ENCODE assay signal across 8 cellular contexts in genomic region chr12:79688376-79689040, GRCh38. TPM values are rescaled to one million over a fixed set of nuclear protein-coding genes. Genes with fewer than 3 reads are reported as not detected.
DNase-seq lines count a peak whose midpoint lies in the region; ATAC-seq, FAIRE-seq and TF ChIP-seq lines count a peak whose summit lies in the region.

No MANE protein-coding gene starts in this region.

- H3K27ac ChIP-seq in CD4-positive, CD25-positive, alpha-beta regulatory T cell (ENCODE audit: insufficient read depth, low read length, poor library complexity, severe bottlenecking), result no peak overlapping the region
- peak overlapping the region; percentile 76 to 89 for H3K27ac ChIP-seq in left lung

- no peaks in the 10 kb centered on the region for H3K36me3 ChIP-seq in CD4-positive, CD25-positive, alpha-beta regulatory T cell (ENCODE audit: control insufficient read depth, insufficient read depth, low read length)
- H3K36me3 ChIP-seq in HAP-1 (replicated peaks), result peaks cover 3% of the 10 kb centered on the region; the same call in 1 of the 2 replicates
- no peaks in the 10 kb centered on the region for H3K36me3 ChIP-seq in left lung

- H3K9me3 ChIP-seq in CD4-positive, CD25-positive, alpha-beta regulatory T cell (ENCODE audit: control insufficient read depth in 2 of 2, low read length in 2 of 2), result no peaks in the 10 kb centered on the region
- no peaks in the 10 kb centered on the region for H3K9me3 ChIP-seq in HAP-1
- no peaks in the 10 kb centered on the region for H3K9me3 ChIP-seq in left lung

- in situ Hi-C loops in HAP-1 (cut with MboI; ENCODE audit: low sequenced_read_pairs), result no loop called here

- H3K36me3 Mint-ChIP-seq in CD4-positive, CD25-positive, alpha-beta regulatory T cell, result no peaks in the 10 kb centered on the region
- no peaks in the 10 kb centered on the region for H3K36me3 Mint-ChIP-seq in activated T-helper 2 cell treated with anti-CD3 and anti-CD28 coated beads, Interferon-gamma antibody, Interleukin-2, Interleukin-4, amounts not matched to agents 10 μg/mL and 5 μg/mL and 100 μg/mL, durations not matched to agents 14 hours and 24 hours and 36 hours (ENCODE audit: low read depth)

- H3K27ac Mint-ChIP-seq in CD4-positive, CD25-positive, alpha-beta regulatory T cell, result no peak overlapping the region
- no peak overlapping the region for H3K27ac Mint-ChIP-seq in activated T-helper 2 cell treated with anti-CD3 and anti-CD28 coated beads, Interferon-gamma antibody, Interleukin-2, Interleukin-4, amounts not matched to agents 10 μg/mL and 5 μg/mL and 100 μg/mL, durations not matched to agents 14 hours and 24 hours and 36 hours

- intact Hi-C loops in activated T-helper 2 cell treated with anti-CD3 and anti-CD28 coated beads, Interferon-gamma antibody, Interleukin-2, Interleukin-4, amounts not matched to agents 10 μg/mL and 5 μg/mL and 100 μg/mL, durations not matched to agents 14 hours and 24 hours and 36 hours (cut with micrococcal nuclease), result no loop called here
- intact Hi-C loops in left lung (cut with DNase I), result no loop called here

- peak in 1 of 3 donors; percentile 4 for DNase-seq in CD4-positive, CD25-positive, alpha-beta regulatory T cell
- DNase-seq in HAP-1 (ENCODE audit: low spot score in 2 of 2) (no peak), left lung (no peak), HTR-8/SVneo (ENCODE audit: insufficient read length, low spot score) (no peak), anterior cingulate cortex (lab: John Stamatoyannopoulos, UW) (no peak), NCI-H2171 (lab: John Stamatoyannopoulos, UW) (no peak)
- DNase-seq in activated T-helper 2 cell treated with anti-CD3 and anti-CD28 coated beads, Interferon-gamma antibody, Interleukin-2, Interleukin-4, amounts not matched to agents 10 μg/mL and 5 μg/mL and 100 μg/mL, durations not matched to agents 14 hours and 24 hours and 36 hours (ENCODE audit: low spot score), result no peak

- ATAC-seq in CD4-positive, CD25-positive, alpha-beta regulatory T cell (ENCODE audit: low read depth in 2 of 2), result no peak
- ATAC-seq in left lung (no peak), GM19455 (IDR thresholded peaks at IDR 0.05; ENCODE audit: unreplicated experiment) (no peak)

- peak overlapping the region; percentile 49 for H3K4me3 ChIP-seq in CD4-positive, CD25-positive, alpha-beta regulatory T cell (ENCODE audit: low read depth, low read length)
- H3K4me3 ChIP-seq in HAP-1 (peak overlapping the region; percentile 88), left lung (peak overlapping the region; percentile 66 to 74)

- peaks cover 38% of the 10 kb centered on the region for H3K27me3 ChIP-seq in CD4-positive, CD25-positive, alpha-beta regulatory T cell (ENCODE audit: control insufficient read depth, insufficient read depth, low read length)
- H3K27me3 ChIP-seq in HAP-1 (ENCODE audit: low read depth) (no peaks in the 10 kb centered on the region), left lung (peaks cover 0 to 46% of the 10 kb centered on the region in 2 donors)

- H3K4me1 ChIP-seq in CD4-positive, CD25-positive, alpha-beta regulatory T cell (ENCODE audit: control insufficient read depth, insufficient read depth, low read length, poor library complexity, severe bottlenecking), result peaks cover 13% of the 10 kb centered on the region
- H3K4me1 ChIP-seq in HAP-1 (peaks cover 39% of the 10 kb centered on the region), left lung (peaks cover 9 to 34% of the 10 kb centered on the region in 2 donors)

- H3K4me1 Mint-ChIP-seq in CD4-positive, CD25-positive, alpha-beta regulatory T cell, result peaks cover 5 to 22% (median 15%) of the 10 kb centered on the region in 4 donors
- peaks cover 14% of the 10 kb centered on the region for H3K4me1 Mint-ChIP-seq in activated T-helper 2 cell treated with anti-CD3 and anti-CD28 coated beads, Interferon-gamma antibody, Interleukin-2, Interleukin-4, amounts not matched to agents 10 μg/mL and 5 μg/mL and 100 μg/mL, durations not matched to agents 14 hours and 24 hours and 36 hours (ENCODE audit: low read depth)

- H3K27me3 Mint-ChIP-seq in CD4-positive, CD25-positive, alpha-beta regulatory T cell, result peaks cover 76% of the 10 kb centered on the region
- peaks cover 59% of the 10 kb centered on the region for H3K27me3 Mint-ChIP-seq in activated T-helper 2 cell treated with anti-CD3 and anti-CD28 coated beads, Interferon-gamma antibody, Interleukin-2, Interleukin-4, amounts not matched to agents 10 μg/mL and 5 μg/mL and 100 μg/mL, durations not matched to agents 14 hours and 24 hours and 36 hours (ENCODE audit: low read depth)

- peak overlapping the region; percentile 77 to 91 (median 88) for H3K4me3 Mint-ChIP-seq in CD4-positive, CD25-positive, alpha-beta regulatory T cell
- H3K4me3 Mint-ChIP-seq in activated T-helper 2 cell treated with anti-CD3 and anti-CD28 coated beads, Interferon-gamma antibody, Interleukin-2, Interleukin-4, amounts not matched to agents 10 μg/mL and 5 μg/mL and 100 μg/mL, durations not matched to agents 14 hours and 24 hours and 36 hours (ENCODE audit: low read depth), result peak overlapping the region; percentile 63

- peaks cover 0 to 4% (median 0%) of the 10 kb centered on the region in 7 donors for H3K9me3 Mint-ChIP-seq in CD4-positive, CD25-positive, alpha-beta regulatory T cell
- H3K9me3 Mint-ChIP-seq in activated T-helper 2 cell treated with anti-CD3 and anti-CD28 coated beads, Interferon-gamma antibody, Interleukin-2, Interleukin-4, amounts not matched to agents 10 μg/mL and 5 μg/mL and 100 μg/mL, durations not matched to agents 14 hours and 24 hours and 36 hours, result no peaks in the 10 kb centered on the region

- TF ChIP-seq CTCF in left lung (IDR thresholded peaks at IDR 0.05), result no peak

- no peak for FAIRE-seq in HTR-8/SVneo (lab: Jason Lieb, UNC)

RNA-seq across cellular contexts. Expression of gene PAWR, which starts 2.3 kb away (rescaled TPM):
- 5.8 TPM for total RNA-seq in CD4-positive, CD25-positive, alpha-beta regulatory T cell
- 1 to 10 TPM in 3 of 4 donors, under 1 TPM in 1; 0.20 to 2.2 (median 1.2) TPM for polyA plus RNA-seq in CD4-positive, CD25-positive, alpha-beta regulatory T cell
- total RNA-seq in activated T-helper 2 cell treated with anti-CD3 and anti-CD28 coated beads, Interferon-gamma antibody, Interleukin-2, Interleukin-4, amounts not matched to agents 10 μg/mL and 5 μg/mL and 100 μg/mL, durations not matched to agents 14 hours and 24 hours and 36 hours, result 2.8 and 4.1 TPM in 2 replicates
- total RNA-seq in left lung, result 10 to 100 TPM; 54.6 to 70.5 TPM
